In the genomic region with DNA sequence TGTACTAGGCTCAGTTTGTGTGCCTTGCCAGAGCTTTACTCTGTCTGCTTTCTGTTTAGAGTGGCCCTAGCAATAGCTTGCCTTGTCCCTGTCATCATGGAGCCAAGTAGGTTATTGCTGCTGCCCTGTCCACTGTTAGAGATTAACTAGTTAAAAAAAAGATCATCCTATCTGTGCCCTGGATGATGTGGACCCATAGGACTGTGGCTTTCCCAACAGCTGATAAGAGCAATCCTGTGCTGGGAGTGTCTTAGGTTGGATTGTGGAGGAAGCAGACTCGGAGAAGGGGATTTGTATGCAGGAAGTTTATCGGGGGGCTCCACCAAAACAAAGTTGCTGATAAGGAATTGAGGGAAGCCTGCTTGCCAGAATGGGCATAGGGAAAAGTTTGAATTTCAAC, we compare ENCODE assay signal across 28 cellular contexts. TPM values are rescaled to one million over a fixed set of nuclear protein-coding genes. Genes with fewer than 3 reads are reported as not detected.
"Had no signal": no experiment of that assay in that cellular context is flagged by ENCODE, and none has a peak within 500 bp of the region (broad histone marks: within the 10 kb centered on the region; RNA-seq: fewer than 3 reads in every experiment).

No MANE protein-coding gene starts in this region.

- H3K27ac ChIP-seq: body of pancreas, SJCRH30, VCaP had no signal

- H3K36me3 ChIP-seq: ascending aorta, SJCRH30 had no signal

- FAIRE-seq: bronchial epithelial cell had no signal

- DNase-seq: activated CD4-positive, alpha-beta memory T cell treated with anti-CD3 and anti-CD28 coated beads, Interleukin-2, amount 10 ng/mL, durations not matched to agents 7 days and 5 days; activated CD4-positive, alpha-beta T cell treated with anti-CD3 and anti-CD28 coated beads for 36 hours; activated CD4-positive, alpha-beta T cell treated with anti-CD3 and anti-CD28 coated beads, Interleukin-2, amount 50 U/mL, for 1 hour; activated CD8-positive, alpha-beta memory T cell treated with anti-CD3 and anti-CD28 coated beads, Interleukin-2, amount 50 U/mL, for 4 hours; activated naive CD4-positive, alpha-beta T cell treated with anti-CD3 and anti-CD28 coated beads, Interleukin-2, amount 50 U/mL, for 16 hours; activated T-cell treated with anti-CD3 and anti-CD28 coated beads, Interleukin-2, amount 50 U/mL, for 72 hours; amniotic stem cell; body of pancreas; MM.1S; NCI-H1105; NCI-H1436; NCI-H1694 treated with DMSO at 0.1 percent for 48 hours; NCI-H2029 treated with DMSO at 0.1 percent for 48 hours; NCI-H510A treated with DMSO at 0.1 percent for 48 hours; NCI-H69; NK-92 treated with Interleukin-12 subunit alpha and Interleukin-12 subunit beta, amount 100 ng/mL, for 24 hours; OCI-M1; Right ventricle myocardium superior; RPMI8226; SJCRH30; SK-N-SH; T-helper 1 cell had no signal

- H3K27me3 Mint-ChIP-seq: activated CD4-positive, alpha-beta memory T cell treated with anti-CD3 and anti-CD28 coated beads, Interleukin-2, amount 10 ng/mL, durations not matched to agents 7 days and 5 days; activated CD4-positive, alpha-beta T cell treated with anti-CD3 and anti-CD28 coated beads for 36 hours; central memory CD8-positive, alpha-beta T cell had no signal

- H3K27me3 ChIP-seq: ascending aorta, body of pancreas, SJCRH30 had no signal

- H3K9me3 ChIP-seq: ascending aorta, body of pancreas, SJCRH30, SK-N-SH had no signal

- H3K4me3 Mint-ChIP-seq: activated CD4-positive, alpha-beta memory T cell treated with anti-CD3 and anti-CD28 coated beads, Interleukin-2, amount 10 ng/mL, durations not matched to agents 7 days and 5 days; activated CD4-positive, alpha-beta T cell treated with anti-CD3 and anti-CD28 coated beads for 36 hours; activated T-cell treated with anti-CD3 and anti-CD28 coated beads, Interleukin-2, amount 50 U/mL, for 72 hours; central memory CD8-positive, alpha-beta T cell had no signal

- H3K4me1 ChIP-seq: body of pancreas, SJCRH30 had no signal

- H3K4me2 ChIP-seq: SK-N-SH had no signal

- H3K9ac ChIP-seq: SK-N-SH had no signal

- H3K27ac Mint-ChIP-seq: activated CD4-positive, alpha-beta memory T cell treated with anti-CD3 and anti-CD28 coated beads, Interleukin-2, amount 10 ng/mL, durations not matched to agents 7 days and 5 days; activated CD4-positive, alpha-beta T cell treated with anti-CD3 and anti-CD28 coated beads for 36 hours; activated T-cell treated with anti-CD3 and anti-CD28 coated beads, Interleukin-2, amount 50 U/mL, for 72 hours had no signal

- H3K4me3 ChIP-seq: ascending aorta, body of pancreas, SJCRH30 had no signal

- H3K9me3 Mint-ChIP-seq: activated T-cell treated with anti-CD3 and anti-CD28 coated beads, Interleukin-2, amount 50 U/mL, for 72 hours; central memory CD8-positive, alpha-beta T cell had no signal

- ATAC-seq: activated CD4-positive, alpha-beta T cell treated with anti-CD3 and anti-CD28 coated beads for 36 hours; activated T-cell treated with anti-CD3 and anti-CD28 coated beads, Interleukin-2, amount 50 U/mL, for 72 hours; body of pancreas; Panc1 had no signal

- H3K4me1 Mint-ChIP-seq: activated CD4-positive, alpha-beta memory T cell treated with anti-CD3 and anti-CD28 coated beads, Interleukin-2, amount 10 ng/mL, durations not matched to agents 7 days and 5 days; activated CD4-positive, alpha-beta T cell treated with anti-CD3 and anti-CD28 coated beads for 36 hours; central memory CD8-positive, alpha-beta T cell had no signal

RNA-seq across cellular contexts. Expression of gene PPP1R2C, which starts 23.8 kb away (rescaled TPM):
- total RNA-seq: activated CD4-positive, alpha-beta memory T cell treated with anti-CD3 and anti-CD28 coated beads, Interleukin-2, amount 10 ng/mL, durations not matched to agents 7 days and 5 days; activated CD4-positive, alpha-beta T cell treated with anti-CD3 and anti-CD28 coated beads for 36 hours; ascending aorta; body of pancreas; bronchial epithelial cell; Right ventricle myocardium superior; SJCRH30; T-helper 2 cell treated with Interferon-gamma antibody and Interleukin-4, amounts not matched to agents 100 ng/mL and 5 ng/mL, for 36 hours had no signal
- polyA plus RNA-seq: SK-N-SH had no signal
